8 cellular contexts compared by ENCODE assay signal in genomic region chr11:5690736-5691135, GRCh38. TPM values are rescaled to one million over a fixed set of nuclear protein-coding genes. Genes with fewer than 3 reads are reported as not detected.
DNase-seq lines count a peak whose midpoint lies in the region; ATAC-seq, FAIRE-seq and TF ChIP-seq lines count a peak whose summit lies in the region.

No MANE protein-coding gene starts in this region.

- DNase-seq in AG04449 (ENCODE audit: low read depth, low spot score) = no peak
- peak; percentile 69 for DNase-seq in Karpas-422
- peak; percentile 14 for DNase-seq in dermis blood vessel endothelial cell
- no peak for DNase-seq in NCI-H524 treated with DMSO at 0.1 percent for 48 hours (lab: John Stamatoyannopoulos, UW)
- no peak for DNase-seq in frontal cortex (ENCODE audit: low spot score in 2 of 2)
- no peak for DNase-seq in PC-3

- CTCF ChIA-PET in AG04449 (lab: Yijun Ruan, JAX) (interaction anchor here (1.2 to 2.3 kb wide), 3 partner anchors 84 to 214 kb away, joined by 3 to 6 read pairs (median 5); no protein-coding TSS in a partner anchor), PC-3 (lab: Charles Lee) (no interaction called here)

- POLR2A ChIA-PET in AG04449 (lab: Yijun Ruan, JAX) = interaction anchor here (0.9 kb wide), 1 partner anchor 9 kb away, joined by 3 read pairs; no protein-coding TSS in a partner anchor
- POLR2A ChIA-PET in PC-3 (lab: Charles Lee; ENCODE audit: unreplicated experiment) = interaction anchor here (0.6 kb wide), 1 partner anchor 318 kb away, joined by 3 read pairs; no protein-coding TSS in a partner anchor

- no peaks in the 10 kb centered on the region for H3K9me3 ChIP-seq in Karpas-422 (ENCODE audit: low read length)
- H3K9me3 ChIP-seq in muscle layer of duodenum (ENCODE audit: control insufficient read depth in 1 of 2, low read length in 2 of 2) = no peaks in the 10 kb centered on the region
- no peaks in the 10 kb centered on the region for H3K9me3 ChIP-seq in PC-3 (ENCODE audit: low read length)

- no peaks in the 10 kb centered on the region for H3F3A ChIP-seq in PC-3 (ENCODE audit: low read length, unreplicated experiment)

- BruUV-seq in PC-3 (replicated peaks; lab: Mats Ljungman, UMichigan) = no TSS peak

- intact Hi-C loops in PC-3 (cut with micrococcal nuclease) = no loop called here

- FAIRE-seq in frontal cortex (lab: Jason Lieb, UNC) = no peak

- no peaks in the 10 kb centered on the region for H4K20me1 ChIP-seq in Karpas-422 (ENCODE audit: insufficient read depth, low read depth, low read length)
- H4K20me1 ChIP-seq in PC-3 (ENCODE audit: low read length) = no peaks in the 10 kb centered on the region

- H3K4me1 ChIP-seq in Karpas-422 (ENCODE audit: low read length) = peaks cover 38% of the 10 kb centered on the region
- H3K4me1 ChIP-seq in muscle layer of duodenum (ENCODE audit: control insufficient read depth in 1 of 2, insufficient read depth in 2 of 2, low read length in 2 of 2) = peaks cover 0 to 12% of the 10 kb centered on the region in 2 donors
- no peaks in the 10 kb centered on the region for H3K4me1 ChIP-seq in PC-3 (ENCODE audit: insufficient read depth, low read length)

- H3K9ac ChIP-seq in Karpas-422 (ENCODE audit: low read length) (peak overlapping the region; percentile 86), PC-3 (ENCODE audit: low read length) (no peak overlapping the region)

- H3K4me3 ChIP-seq in AG04449 (ENCODE audit: low read depth, low read length) (peak overlapping the region; percentile 58), Karpas-422 (ENCODE audit: low read length) (peak overlapping the region; percentile 77), muscle layer of duodenum (ENCODE audit: low read depth in 1 of 2, low read length in 2 of 2) (peak overlapping the region; percentile 68 to 91), PC-3 (ENCODE audit: low read length) (no peak overlapping the region)

- H2AFZ ChIP-seq in Karpas-422 (ENCODE audit: low read length) = peak overlapping the region; percentile 57; the same call in 1 of the 2 replicates
- H2AFZ ChIP-seq in PC-3 (ENCODE audit: low read length) = no peak overlapping the region

- H3K27ac ChIP-seq in Karpas-422 (ENCODE audit: low read length) (peak overlapping the region; percentile 94), muscle layer of duodenum (ENCODE audit: low read length) (peak overlapping the region; percentile 98), PC-3 (ENCODE audit: low read length) (no peak overlapping the region)

- peaks cover 4% of the 10 kb centered on the region; the same call in 1 of the 2 replicates for H3K36me3 ChIP-seq in Karpas-422 (ENCODE audit: insufficient read depth, low read length)
- no peaks in the 10 kb centered on the region for H3K36me3 ChIP-seq in muscle layer of duodenum (ENCODE audit: control insufficient read depth in 1 of 2, insufficient read depth in 2 of 2, low read length in 2 of 2)
- H3K36me3 ChIP-seq in PC-3 (ENCODE audit: low read depth, low read length) = no peaks in the 10 kb centered on the region

- no peaks in the 10 kb centered on the region for H3K27me3 ChIP-seq in Karpas-422 (ENCODE audit: low read length)
- H3K27me3 ChIP-seq in muscle layer of duodenum (ENCODE audit: low read depth, low read length) = no peaks in the 10 kb centered on the region
- H3K27me3 ChIP-seq in PC-3 (ENCODE audit: low read length) = no peaks in the 10 kb centered on the region; the same call in 1 of the 2 replicates

- TF ChIP-seq CTCF in AG04449 (IDR thresholded peaks at IDR 0.05; ENCODE audit: insufficient read depth, low read length, missing control alignments) = no peak
- no peak for TF ChIP-seq CTCF in PC-3 (conservative IDR thresholded peaks at IDR 0.05; ENCODE audit: low read depth, low read length)

- H3K4me2 ChIP-seq in Karpas-422 (ENCODE audit: low read depth, low read length, poor library complexity, severe bottlenecking) (peak overlapping the region; percentile 88), PC-3 (ENCODE audit: low read length) (no peak overlapping the region)

- ATAC-seq in GM18861 (IDR thresholded peaks at IDR 0.05; ENCODE audit: unreplicated experiment) (no peak), PC-3 (no peak)

- H3K9me2 ChIP-seq in Karpas-422 (replicated peaks; ENCODE audit: insufficient read depth, low read length) (no peaks in the 10 kb centered on the region), PC-3 (replicated peaks; ENCODE audit: low read length) (no peaks in the 10 kb centered on the region)

- H3K79me2 ChIP-seq in Karpas-422 (ENCODE audit: low read length) = peaks cover 47% of the 10 kb centered on the region
- no peaks in the 10 kb centered on the region for H3K79me2 ChIP-seq in PC-3 (ENCODE audit: low read length)

RNA-seq across cellular contexts. Expression of gene TRIM22, which starts 1.1 kb away (rescaled TPM):
- total RNA-seq in Karpas-422 (2014; rRNA removed; shearing (Covaris generic); ENCODE audit: low replicate concordance) = 90.0 and 112 TPM in 2 replicates
- 133 and 143 TPM in 2 replicates for total RNA-seq in dermis blood vessel endothelial cell
- 9.4 TPM for total RNA-seq in frontal cortex
- total RNA-seq in PC-3 (2014; rRNA removed) = not detected in 2 replicates

RNA-seq across cellular contexts. Expression of gene TRIM5, which starts 5.9 kb away (rescaled TPM):
- total RNA-seq in Karpas-422 (2014; rRNA removed; shearing (Covaris generic); ENCODE audit: low replicate concordance) = 26.1 and 31.4 TPM in 2 replicates
- total RNA-seq in dermis blood vessel endothelial cell = 83.0 and 86.6 TPM in 2 replicates
- 4.5 TPM for total RNA-seq in frontal cortex
- total RNA-seq in PC-3 (2014; rRNA removed) = 16.1 and 18.6 TPM in 2 replicates

RNA-seq across cellular contexts. Expression of gene OR56B1, which starts 45.5 kb away (rescaled TPM):
- total RNA-seq in Karpas-422 (2014; rRNA removed; shearing (Covaris generic); ENCODE audit: low replicate concordance) = not detected in 2 replicates
- total RNA-seq in dermis blood vessel endothelial cell = not detected in 2 replicates
- total RNA-seq in frontal cortex = not detected
- total RNA-seq in PC-3 (2014; rRNA removed) = not detected in 2 replicates

Comparison
In these comparisons a context has a peak if more than half of its experiments do, and no peak if none do; other contexts are left out.
1. DNase-seq: peak in Karpas-422 (single experiment) and dermis blood vessel endothelial cell (single experiment); none in AG04449 (single experiment), NCI-H524 treated with DMSO at 0.1 percent for 48 hours (single experiment), frontal cortex (0 of 2) and PC-3 (single experiment).